In the genomic region with DNA sequence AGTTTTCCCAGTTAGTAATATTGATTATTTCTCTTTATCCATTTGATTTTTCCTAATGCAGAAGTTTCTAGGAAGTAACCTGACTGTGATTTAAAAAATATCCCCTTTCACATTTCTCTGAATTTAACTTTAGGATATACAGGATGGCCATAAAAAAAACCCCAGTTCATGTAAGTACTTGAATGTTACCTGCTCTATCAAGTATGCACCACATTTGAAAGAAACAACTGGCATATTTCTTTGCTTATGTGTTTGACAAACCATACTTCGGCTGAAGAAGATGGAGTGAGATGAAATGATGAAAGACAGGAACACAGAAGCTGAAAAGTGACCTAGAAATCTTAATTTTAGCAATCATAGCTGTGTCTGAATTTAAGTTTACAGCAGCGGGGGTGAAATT, we compare ENCODE assay signal across 29 cellular contexts.
"Had no signal": no experiment of that assay in that cellular context is flagged by ENCODE, and none has a peak within 500 bp of the region (broad histone marks: within the 10 kb centered on the region; RNA-seq: fewer than 3 reads in every experiment).

No MANE protein-coding gene starts in this region.

- H3K9me3 ChIP-seq: gastrocnemius medialis had no signal

- ATAC-seq: activated CD4-positive, alpha-beta T cell treated with anti-CD3 and anti-CD28 coated beads for 36 hours; activated CD8-positive, alpha-beta memory T cell treated with anti-CD3 and anti-CD28 coated beads, Interleukin-2, amount 10 ng/mL, durations not matched to agents 7 days and 5 days; activated CD8-positive, alpha-beta T cell treated with anti-CD3 and anti-CD28 coated beads, Interleukin-2, amount 10 ng/mL, durations not matched to agents 7 days and 5 days; activated naive CD4-positive, alpha-beta T cell treated with anti-CD3 and anti-CD28 coated beads, Interleukin-2, amount 50 U/mL, for 72 hours; activated T-cell treated with anti-CD3 and anti-CD28 coated beads, Interleukin-2, amount 50 U/mL, for 72 hours; effector memory CD8-positive, alpha-beta T cell; esophagus mucosa; gastrocnemius medialis; heart left ventricle had no signal

- H3K4me3 ChIP-seq: gastrocnemius medialis, heart left ventricle had no signal

- H3K36me3 ChIP-seq: brain microvascular endothelial cell, gastrocnemius medialis, heart left ventricle had no signal

- H3K27ac ChIP-seq: brain microvascular endothelial cell, gastrocnemius medialis, heart left ventricle had no signal

- DNase-seq: activated CD4-positive, alpha-beta memory T cell treated with anti-CD3 and anti-CD28 coated beads for 36 hours; activated CD4-positive, alpha-beta T cell treated with anti-CD3 and anti-CD28 coated beads for 36 hours; activated CD4-positive, alpha-beta T cell treated with anti-CD3 and anti-CD28 coated beads, Interleukin-2, amount 10 ng/mL, durations not matched to agents 24 days and 14 days; activated CD4-positive, CD25-positive, alpha-beta regulatory T cell; activated CD4-positive, CD25-positive, alpha-beta regulatory T cell treated with anti-CD3 and anti-CD28 coated beads, Interleukin-2, amount 50 U/mL, for 72 hours; activated CD8-positive, alpha-beta memory T cell treated with anti-CD3 and anti-CD28 coated beads, Interleukin-2, amount 10 ng/mL, durations not matched to agents 7 days and 5 days; activated CD8-positive, alpha-beta memory T cell treated with anti-CD3 and anti-CD28 coated beads, Interleukin-2, amount 50 U/mL, for 4 hours; activated CD8-positive, alpha-beta T cell treated with anti-CD3 and anti-CD28 coated beads, Interleukin-2, amount 10 ng/mL, durations not matched to agents 7 days and 5 days; activated gamma-delta T cell; activated naive CD4-positive, alpha-beta T cell; activated naive CD4-positive, alpha-beta T cell treated with anti-CD3 and anti-CD28 coated beads, Interleukin-2, amount 10 ng/mL, durations not matched to agents 7 days and 5 days; activated naive CD8-positive, alpha-beta T cell treated with anti-CD3 and anti-CD28 coated beads, Interleukin-2, amount 10 ng/mL, durations not matched to agents 7 days and 5 days; activated T-cell treated with anti-CD3 and anti-CD28 coated beads, Interleukin-2, amount 50 U/mL, for 24 hours; activated T-cell treated with anti-CD3 and anti-CD28 coated beads, Interleukin-2, amount 50 U/mL, for 72 hours; brain microvascular endothelial cell; caudate nucleus; cortex of kidney; dermis blood vessel endothelial cell; effector CD4-positive, alpha-beta T cell; effector memory CD8-positive, alpha-beta T cell; foreskin fibroblast; gastrocnemius medialis; glutamatergic neuron; heart left ventricle; T-helper 2 cell had no signal

- FAIRE-seq: astrocyte, colon had no signal

- H3K27me3 ChIP-seq: brain microvascular endothelial cell, gastrocnemius medialis, heart left ventricle had no signal

- H3K4me1 ChIP-seq: gastrocnemius medialis, heart left ventricle had no signal
